In the genomic region with DNA sequence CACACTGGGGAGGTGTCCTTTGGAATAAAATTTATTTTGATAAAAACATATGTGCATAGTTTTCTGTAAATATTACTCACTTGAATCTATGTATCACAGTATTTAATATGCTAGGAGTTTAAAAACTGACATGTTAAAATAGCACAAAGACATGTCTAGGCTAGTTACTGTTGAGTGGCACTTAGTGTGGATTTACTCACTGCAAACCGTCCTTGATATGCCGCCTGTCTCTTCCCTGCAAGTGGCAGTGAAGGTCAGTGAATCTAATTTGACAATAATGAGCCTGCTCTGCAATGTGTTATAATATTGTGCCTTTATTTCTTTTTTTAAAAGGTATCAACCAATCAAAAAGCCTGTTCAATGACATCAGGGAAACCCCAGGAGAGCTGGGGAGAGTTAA, we compare ENCODE assay signal across 22 cellular contexts.
DNase-seq lines count a peak whose midpoint lies in the region; ATAC-seq, FAIRE-seq and TF ChIP-seq lines count a peak whose summit lies in the region.
"Had no signal": no experiment of that assay in that cellular context is flagged by ENCODE, and none has a peak within 500 bp of the region (broad histone marks: within the 10 kb centered on the region; RNA-seq: fewer than 3 reads in every experiment).

No MANE protein-coding gene starts in this region.

- H3K36me3 ChIP-seq in bronchial epithelial cell (ENCODE audit: control insufficient read depth, insufficient read depth, low read length): no peaks in the 10 kb centered on the region
- H3K36me3 ChIP-seq: colonic mucosa had no signal

- no peaks in the 10 kb centered on the region for H3K27me3 ChIP-seq in bronchial epithelial cell (ENCODE audit: control insufficient read depth, insufficient read depth, low read length)
- H3K27me3 ChIP-seq: colonic mucosa, testis had no signal

- POLR2A ChIA-PET in HEK293T (lab: Yijun Ruan, JAX): no interaction called here

- TF ChIP-seq POLR2A in GM12892 (IDR thresholded peaks at IDR 0.05; ENCODE audit: low read depth, low read length): no peak

- no peaks in the 10 kb centered on the region for H3K27me3 Mint-ChIP-seq in activated T-cell treated with anti-CD3 and anti-CD28 coated beads, Interleukin-2, amount 50 U/mL, for 72 hours (ENCODE audit: low read depth)
- H3K27me3 Mint-ChIP-seq: activated CD4-positive, alpha-beta memory T cell treated with anti-CD3 and anti-CD28 coated beads, Interleukin-2, amount 10 ng/mL, durations not matched to agents 7 days and 5 days had no signal

- no peak overlapping the region for H3K27ac Mint-ChIP-seq in activated T-cell treated with anti-CD3 and anti-CD28 coated beads, Interleukin-2, amount 50 U/mL, for 72 hours
- H3K27ac Mint-ChIP-seq: activated CD4-positive, alpha-beta memory T cell treated with anti-CD3 and anti-CD28 coated beads, Interleukin-2, amount 10 ng/mL, durations not matched to agents 7 days and 5 days; activated naive CD4-positive, alpha-beta T cell treated with anti-CD3 and anti-CD28 coated beads, Interleukin-2, amount 50 U/mL, for 72 hours; mesothelial cell of epicardium; nephron progenitor cell had no signal

- H3K9me3 Mint-ChIP-seq in activated T-cell treated with anti-CD3 and anti-CD28 coated beads, Interleukin-2, amount 50 U/mL, for 72 hours: peaks cover 2 to 6% of the 10 kb centered on the region in 2 donors
- H3K9me3 Mint-ChIP-seq: activated T-cell treated with anti-CD3 and anti-CD28 coated beads, Interleukin-2, amount 50 U/mL, for 4 hours; nephron progenitor cell had no signal

- TF ChIP-seq CTCF in bronchial epithelial cell (IDR thresholded peaks at IDR 0.05; ENCODE audit: insufficient read depth, low read length, severe bottlenecking): no peak

- H3K36me3 Mint-ChIP-seq in activated T-cell treated with anti-CD3 and anti-CD28 coated beads, Interleukin-2, amount 50 U/mL, for 72 hours (ENCODE audit: insufficient read depth in 2 of 2): no peaks in the 10 kb centered on the region
- H3K36me3 Mint-ChIP-seq: activated naive CD4-positive, alpha-beta T cell treated with anti-CD3 and anti-CD28 coated beads, Interleukin-2, amount 50 U/mL, for 72 hours; mesothelial cell of epicardium had no signal

- CTCF ChIA-PET in HEK293T (lab: Yijun Ruan, JAX): no interaction called here

- H3K4me3 Mint-ChIP-seq in activated T-cell treated with anti-CD3 and anti-CD28 coated beads, Interleukin-2, amount 50 U/mL, for 72 hours: no peak overlapping the region
- H3K4me3 Mint-ChIP-seq: activated CD4-positive, alpha-beta memory T cell treated with anti-CD3 and anti-CD28 coated beads, Interleukin-2, amount 10 ng/mL, durations not matched to agents 7 days and 5 days; activated T-cell treated with anti-CD3 and anti-CD28 coated beads, Interleukin-2, amount 50 U/mL, for 4 hours; mesothelial cell of epicardium; nephron progenitor cell had no signal

- DNase-seq in DMS153 (lab: John Stamatoyannopoulos, UW): peak; percentile 92
- DNase-seq in HEK293T (ENCODE audit: extremely low spot score): no peak
- DNase-seq in NCI-H510A (lab: John Stamatoyannopoulos, UW): peak; percentile 67
- DNase-seq in bronchial epithelial cell (ENCODE audit: low read depth): peak; percentile 92
- DNase-seq in activated T-cell treated with anti-CD3 and anti-CD28 coated beads, Interleukin-2, amount 50 U/mL, for 72 hours: no peak
- DNase-seq in GM03348 (ENCODE audit: low spot score): no peak
- no peak for DNase-seq in GM12892 (ENCODE audit: insufficient read length)
- DNase-seq: activated CD4-positive, alpha-beta memory T cell treated with anti-CD3 and anti-CD28 coated beads, Interleukin-2, amount 10 ng/mL, durations not matched to agents 7 days and 5 days; activated T-cell treated with anti-CD3 and anti-CD28 coated beads, Interleukin-2, amount 50 U/mL, for 4 hours; colonic mucosa; foreskin fibroblast; hypothalamus; kidney; NCI-H2029; nephron progenitor cell; T-helper 1 cell; testis had no signal

- no peaks in the 10 kb centered on the region for H3K4me1 Mint-ChIP-seq in activated T-cell treated with anti-CD3 and anti-CD28 coated beads, Interleukin-2, amount 50 U/mL, for 72 hours (ENCODE audit: low read depth)
- H3K4me1 Mint-ChIP-seq: activated CD4-positive, alpha-beta memory T cell treated with anti-CD3 and anti-CD28 coated beads, Interleukin-2, amount 10 ng/mL, durations not matched to agents 7 days and 5 days; nephron progenitor cell had no signal

- no peak overlapping the region for H3K4me3 ChIP-seq in bronchial epithelial cell (ENCODE audit: low read depth, low read length)
- H3K4me3 ChIP-seq: colonic mucosa, testis had no signal

- FAIRE-seq in bronchial epithelial cell (lab: Jason Lieb, UNC) (no peak), GM12892 (lab: Jason Lieb, UNC) (no peak)
- FAIRE-seq: G401.6, HTR-8/SVneo, kidney had no signal

- no peak for ATAC-seq in HG03045 (IDR thresholded peaks at IDR 0.05; ENCODE audit: unreplicated experiment)
- no peak for ATAC-seq in activated T-cell treated with anti-CD3 and anti-CD28 coated beads, Interleukin-2, amount 50 U/mL, for 72 hours (replicated peaks in 1 of 2)
- ATAC-seq: activated naive CD4-positive, alpha-beta T cell treated with anti-CD3 and anti-CD28 coated beads, Interleukin-2, amount 50 U/mL, for 72 hours; activated T-cell treated with anti-CD3 and anti-CD28 coated beads, Interleukin-2, amount 50 U/mL, for 4 hours had no signal

TF ChIP-seq in HEK293T, 16 proteins besides CTCF, POLR2A, EP300 and RAD21:
- TF ChIP-seq SUZ12 (IDR thresholded peaks at IDR 0.05) (no peak), ZNF384 (IDR thresholded peaks at IDR 0.05) (no peak), ELF4 (IDR thresholded peaks at IDR 0.05) (no peak), TARDBP (IDR thresholded peaks at IDR 0.05) (no peak), ARNT (IDR thresholded peaks at IDR 0.05) (no peak), CTBP1 (IDR thresholded peaks at IDR 0.05; ENCODE audit: borderline replicate concordance) (no peak), NFRKB (IDR thresholded peaks at IDR 0.05) (no peak), BHLHE40 (IDR thresholded peaks at IDR 0.05; ENCODE audit: borderline replicate concordance) (no peak)
- TF ChIP-seq, protein P1, sequence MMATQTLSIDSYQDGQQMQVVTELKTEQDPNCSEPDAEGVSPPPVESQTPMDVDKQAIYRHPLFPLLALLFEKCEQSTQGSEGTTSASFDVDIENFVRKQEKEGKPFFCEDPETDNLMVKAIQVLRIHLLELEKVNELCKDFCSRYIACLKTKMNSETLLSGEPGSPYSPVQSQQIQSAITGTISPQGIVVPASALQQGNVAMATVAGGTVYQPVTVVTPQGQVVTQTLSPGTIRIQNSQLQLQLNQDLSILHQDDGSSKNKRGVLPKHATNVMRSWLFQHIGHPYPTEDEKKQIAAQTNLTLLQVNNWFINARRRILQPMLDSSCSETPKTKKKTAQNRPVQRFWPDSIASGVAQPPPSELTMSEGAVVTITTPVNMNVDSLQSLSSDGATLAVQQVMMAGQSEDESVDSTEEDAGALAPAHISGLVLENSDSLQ (IDR thresholded peaks at IDR 0.05): peak; percentile 27; the same call in 1 of the 2 replicates

Comparison
In these comparisons a context has a peak if more than half of its experiments do, and no peak if none do; other contexts are left out.
1. DNase-seq: peak in DMS153 (single experiment), NCI-H510A (single experiment) and bronchial epithelial cell (single experiment); none in HEK293T (single experiment), activated T-cell treated with anti-CD3 and anti-CD28 coated beads, Interleukin-2, amount 50 U/mL, for 72 hours (0 of 2), GM03348 (single experiment) and GM12892 (single experiment).